In genomic region chr2:30213326-30213725, GRCh38 we compare ENCODE assay signal across 26 cellular contexts.
"Had no signal": no experiment of that assay in that cellular context is flagged by ENCODE, and none has a peak within 500 bp of the region (broad histone marks: within the 10 kb centered on the region; RNA-seq: fewer than 3 reads in every experiment).

No MANE protein-coding gene starts in this region.

- H3K36me3 ChIP-seq: breast epithelium, esophagus squamous epithelium, pancreas, prostate gland, transverse colon had no signal

- H3K4me2 ChIP-seq: smooth muscle cell had no signal

- H3K4me3 ChIP-seq: breast epithelium, esophagus squamous epithelium, pancreas, prostate gland, smooth muscle cell, testis, transverse colon had no signal

- H3K9me3 Mint-ChIP-seq: activated B cell treated with CpG ODN at 0.5 μM for 24 hours; activated CD4-positive, alpha-beta memory T cell treated with anti-CD3 and anti-CD28 coated beads for 36 hours; activated naive CD4-positive, alpha-beta T cell treated with anti-CD3 and anti-CD28 coated beads, Interleukin-2, amount 50 U/mL, for 72 hours; activated T-cell treated with anti-CD3 and anti-CD28 coated beads, Interleukin-2, amount 50 U/mL, for 4 hours; activated T-helper 17 cell treated with anti-CD3 and anti-CD28 coated beads, Interleukin-2, amount 50 U/mL, for 72 hours; central memory CD8-positive, alpha-beta T cell; naive thymus-derived CD8-positive, alpha-beta T cell; neural crest cell; T-cell had no signal

- H3K27me3 ChIP-seq: breast epithelium, esophagus squamous epithelium, pancreas, testis, transverse colon had no signal

- H3K36me3 Mint-ChIP-seq: activated CD4-positive, alpha-beta memory T cell treated with anti-CD3 and anti-CD28 coated beads for 36 hours; activated naive CD4-positive, alpha-beta T cell treated with anti-CD3 and anti-CD28 coated beads, Interleukin-2, amount 50 U/mL, for 72 hours; naive thymus-derived CD8-positive, alpha-beta T cell; T-cell had no signal

- H3K27ac ChIP-seq: breast epithelium, epithelial cell of prostate, esophagus squamous epithelium, pancreas, prostate gland, testis, transverse colon had no signal

- ATAC-seq: activated naive CD4-positive, alpha-beta T cell treated with anti-CD3 and anti-CD28 coated beads, Interleukin-2, amount 50 U/mL, for 72 hours; activated T-cell treated with anti-CD3 and anti-CD28 coated beads, Interleukin-2, amount 50 U/mL, for 4 hours; activated T-helper 17 cell treated with anti-CD3 and anti-CD28 coated beads, Interleukin-2, amount 50 U/mL, for 72 hours; naive thymus-derived CD8-positive, alpha-beta T cell; pancreas; T-cell had no signal

- H3K4me1 ChIP-seq: breast epithelium, prostate gland had no signal

- H3K9me3 ChIP-seq: breast epithelium, esophagus squamous epithelium, pancreas, prostate gland, testis, transverse colon had no signal

- DNase-seq: activated B cell treated with CpG ODN at 0.5 μM for 24 hours; activated CD4-positive, alpha-beta memory T cell treated with anti-CD3 and anti-CD28 coated beads for 36 hours; activated CD4-positive, alpha-beta T cell treated with anti-CD3 and anti-CD28 coated beads for 4 hours; activated naive CD4-positive, alpha-beta T cell; activated T-cell treated with anti-CD3 and anti-CD28 coated beads, Interleukin-2, amount 50 U/mL, for 4 hours; effector CD8-positive, alpha-beta T cell; esophagus squamous epithelium; foreskin melanocyte; left cardiac atrium; naive thymus-derived CD8-positive, alpha-beta T cell; nucleus accumbens; pancreas; retina; stimulated activated CD4-positive, alpha-beta T cell treated with anti-CD3 and anti-CD28 coated beads, Interleukin-2, amount 100 ng/mL, for 24 hours; stimulated activated naive CD4-positive, alpha-beta T cell treated with Interleukin-2 at 50 U/mL for 16 hours; T-cell; testis; transverse colon had no signal

- H3K4me3 Mint-ChIP-seq: activated B cell treated with CpG ODN at 0.5 μM for 24 hours; activated CD4-positive, alpha-beta memory T cell treated with anti-CD3 and anti-CD28 coated beads for 36 hours; activated T-cell treated with anti-CD3 and anti-CD28 coated beads, Interleukin-2, amount 50 U/mL, for 4 hours; activated T-helper 17 cell treated with anti-CD3 and anti-CD28 coated beads, Interleukin-2, amount 50 U/mL, for 72 hours; central memory CD8-positive, alpha-beta T cell; naive thymus-derived CD8-positive, alpha-beta T cell; neural crest cell; T-cell had no signal

- H3K27ac Mint-ChIP-seq: activated CD4-positive, alpha-beta memory T cell treated with anti-CD3 and anti-CD28 coated beads for 36 hours; activated naive CD4-positive, alpha-beta T cell treated with anti-CD3 and anti-CD28 coated beads, Interleukin-2, amount 50 U/mL, for 72 hours; activated T-helper 17 cell treated with anti-CD3 and anti-CD28 coated beads, Interleukin-2, amount 50 U/mL, for 72 hours had no signal

- H3K27me3 Mint-ChIP-seq: activated B cell treated with CpG ODN at 0.5 μM for 24 hours; activated CD4-positive, alpha-beta memory T cell treated with anti-CD3 and anti-CD28 coated beads for 36 hours; activated T-helper 17 cell treated with anti-CD3 and anti-CD28 coated beads, Interleukin-2, amount 50 U/mL, for 72 hours; central memory CD8-positive, alpha-beta T cell; naive thymus-derived CD8-positive, alpha-beta T cell; T-cell had no signal
